ENCODE assay signal across 10 cellular contexts in the genomic region with DNA sequence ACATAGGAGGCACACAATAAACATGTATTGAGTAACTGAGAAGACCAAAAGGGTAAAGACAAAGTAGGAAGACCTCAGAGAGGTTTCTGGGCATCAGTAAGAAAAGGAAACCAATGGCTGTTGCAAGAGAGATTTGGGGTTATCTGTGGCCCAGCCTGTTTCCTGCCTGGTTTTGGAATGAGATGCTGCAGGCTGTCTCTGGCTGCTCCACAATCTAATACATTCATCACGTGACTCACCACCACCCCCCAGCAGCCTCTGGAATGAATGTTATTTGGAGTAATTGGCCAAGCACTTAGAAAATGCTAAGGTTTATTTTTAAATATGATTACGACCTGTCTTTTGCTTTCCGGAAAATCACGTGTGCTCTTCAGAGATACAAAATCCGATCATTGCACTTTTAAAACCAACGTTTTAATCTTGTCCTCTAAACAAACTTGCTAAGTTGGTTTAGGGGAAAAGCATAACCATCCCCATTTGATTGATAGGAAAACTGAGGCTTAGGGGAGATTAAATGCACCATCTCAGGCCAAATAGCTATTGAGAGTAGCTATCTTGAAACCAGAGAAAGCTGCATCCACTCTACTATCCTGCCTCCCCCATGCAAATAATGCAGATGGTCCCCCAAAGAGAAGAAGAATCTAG.
DNase-seq lines count a peak whose midpoint lies in the region; ATAC-seq, FAIRE-seq and TF ChIP-seq lines count a peak whose summit lies in the region.
"Had no signal": no experiment of that assay in that cellular context is flagged by ENCODE, and none has a peak within 500 bp of the region (broad histone marks: within the 10 kb centered on the region; RNA-seq: fewer than 3 reads in every experiment).

No MANE protein-coding gene starts in this region.

- POLR2A ChIA-PET in activated CD8-positive, alpha-beta T cell treated with anti-CD3 and anti-CD28 coated beads, Interleukin-2, amount 10 ng/mL, durations not matched to agents 7 days and 5 days (lab: Charles Lee): no interaction called here

- TF ChIP-seq CTCF in kidney (IDR thresholded peaks at IDR 0.05; ENCODE audit: borderline replicate concordance, extremely low read depth, insufficient read depth) (no peak), sigmoid colon (IDR thresholded peaks at IDR 0.05) (no peak)

- H3K4me1 ChIP-seq in kidney (ENCODE audit: control insufficient read depth in 1 of 2, insufficient read depth in 1 of 2, low read depth in 1 of 2, low read length in 2 of 2) (no peaks in the 10 kb centered on the region), sigmoid colon (peaks cover 0 to 19% (median 8%) of the 10 kb centered on the region in 4 donors)

- FAIRE-seq in HTR-8/SVneo (lab: Jason Lieb, UNC) (peak; percentile 60), kidney (lab: Jason Lieb, UNC) (no peak)

- peaks cover 17% of the 10 kb centered on the region for H3K4me1 Mint-ChIP-seq in activated CD8-positive, alpha-beta T cell treated with anti-CD3 and anti-CD28 coated beads, Interleukin-2, amount 10 ng/mL, durations not matched to agents 7 days and 5 days (ENCODE audit: low read depth)

- intact Hi-C loops in kidney (cut with DNase I) (no loop called here), sigmoid colon (cut with DNase I) (no loop called here)

- TF ChIP-seq POLR2A in sigmoid colon (IDR thresholded peaks at IDR 0.05): no peak

- H3K9me3 ChIP-seq in kidney (ENCODE audit: control insufficient read depth in 1 of 2, low read length in 2 of 2) (no peaks in the 10 kb centered on the region), sigmoid colon (no peaks in the 10 kb centered on the region)

- H3K4me3 ChIP-seq in kidney (ENCODE audit: low read length in 2 of 2) (no peak overlapping the region), sigmoid colon (no peak overlapping the region)

- H3K9ac ChIP-seq in kidney (ENCODE audit: low read length in 2 of 2): no peak overlapping the region

- no peaks in the 10 kb centered on the region for H3K27me3 ChIP-seq in sigmoid colon

- H3K27ac ChIP-seq in kidney (ENCODE audit: low read depth in 2 of 2, low read length in 2 of 2): peak overlapping the region; percentile 13
- H3K27ac ChIP-seq in sigmoid colon: no peak overlapping the region
- H3K27ac ChIP-seq: VCaP had no signal

- CTCF ChIA-PET in activated CD8-positive, alpha-beta T cell treated with anti-CD3 and anti-CD28 coated beads, Interleukin-2, amount 10 ng/mL, durations not matched to agents 7 days and 5 days (lab: Charles Lee): no interaction called here

- peak; percentile 93 for DNase-seq in AG08395 (ENCODE audit: low spot score)
- peak; percentile 38 for DNase-seq in HTR-8/SVneo (ENCODE audit: insufficient read length, low spot score)
- peak; percentile 33 for DNase-seq in activated CD8-positive, alpha-beta T cell treated with anti-CD3 and anti-CD28 coated beads, Interleukin-2, amount 10 ng/mL, durations not matched to agents 7 days and 5 days
- peak; percentile 86 for DNase-seq in kidney
- no peak for DNase-seq in NCI-H2196 treated with DMSO at 0.1 percent for 48 hours (lab: John Stamatoyannopoulos, UW; ENCODE audit: unreplicated experiment)
- no peak for DNase-seq in sigmoid colon
- no peak for DNase-seq in C1 segment of cervical spinal cord (lab: John Stamatoyannopoulos, UW)
- DNase-seq: NCI-H1092 treated with DMSO at 0.1 percent for 48 hours had no signal

- no peak for ATAC-seq in activated CD8-positive, alpha-beta T cell treated with anti-CD3 and anti-CD28 coated beads, Interleukin-2, amount 10 ng/mL, durations not matched to agents 7 days and 5 days
- ATAC-seq in activated CD4-positive, CD25-positive, alpha-beta regulatory T cell treated with anti-CD3 and anti-CD28 coated beads, Interleukin-2, amount 50 U/mL, for 24 hours: no peak

- H3K9me3 Mint-ChIP-seq in activated CD8-positive, alpha-beta T cell treated with anti-CD3 and anti-CD28 coated beads, Interleukin-2, amount 10 ng/mL, durations not matched to agents 7 days and 5 days (ENCODE audit: insufficient read depth): no peaks in the 10 kb centered on the region

- peaks cover 29% of the 10 kb centered on the region for H3K27me3 Mint-ChIP-seq in activated CD8-positive, alpha-beta T cell treated with anti-CD3 and anti-CD28 coated beads, Interleukin-2, amount 10 ng/mL, durations not matched to agents 7 days and 5 days (ENCODE audit: low read depth)

- no peak overlapping the region for H3K27ac Mint-ChIP-seq in activated CD8-positive, alpha-beta T cell treated with anti-CD3 and anti-CD28 coated beads, Interleukin-2, amount 10 ng/mL, durations not matched to agents 7 days and 5 days

- H3K36me3 Mint-ChIP-seq in activated CD8-positive, alpha-beta T cell treated with anti-CD3 and anti-CD28 coated beads, Interleukin-2, amount 10 ng/mL, durations not matched to agents 7 days and 5 days (ENCODE audit: low read depth): no peaks in the 10 kb centered on the region

- H3K36me3 ChIP-seq in kidney (ENCODE audit: control insufficient read depth in 1 of 2, insufficient read depth in 2 of 2, low read length in 2 of 2) (no peaks in the 10 kb centered on the region), sigmoid colon (no peaks in the 10 kb centered on the region)

- H3K4me3 Mint-ChIP-seq in activated CD8-positive, alpha-beta T cell treated with anti-CD3 and anti-CD28 coated beads, Interleukin-2, amount 10 ng/mL, durations not matched to agents 7 days and 5 days: no peak overlapping the region

- WGBS in sigmoid colon, 2 donors: 40 to 48% methylated on average over 6 of the region's 6 CpGs

- TF ChIP-seq EP300 in sigmoid colon (IDR thresholded peaks at IDR 0.05): no peak

Comparison
In these comparisons a context has a peak if more than half of its experiments do, and no peak if none do; other contexts are left out.
1. DNase-seq: peak in AG08395 (single experiment), HTR-8/SVneo (single experiment), activated CD8-positive, alpha-beta T cell treated with anti-CD3 and anti-CD28 coated beads, Interleukin-2, amount 10 ng/mL, durations not matched to agents 7 days and 5 days (single experiment) and kidney (single experiment); none in NCI-H2196 treated with DMSO at 0.1 percent for 48 hours (single experiment), sigmoid colon (single experiment) and C1 segment of cervical spinal cord (0 of 14).
2. H3K27ac ChIP-seq: peak in kidney (2 of 2); none in sigmoid colon (0 of 4).